ENCODE assay signal across 19 cellular contexts in genomic region chr19:28715157-28715556, GRCh38.
DNase-seq lines count a peak whose midpoint lies in the region; ATAC-seq lines count a peak whose summit lies in the region.
"Had no signal": no experiment of that assay in that cellular context is flagged by ENCODE, and none has a peak within 500 bp of the region (broad histone marks: within the 10 kb centered on the region; RNA-seq: fewer than 3 reads in every experiment).

No MANE protein-coding gene starts in this region.

- H3K4me3 Mint-ChIP-seq in natural killer cell treated with Interleukin-12 subunit alpha and Interleukin-12 subunit beta and Interleukin-15 and Interleukin-18, amount 100 ng/mL, for 72 hours: peak overlapping the region; percentile 58
- H3K4me3 Mint-ChIP-seq: CD4-positive, alpha-beta memory T cell had no signal

- ATAC-seq in natural killer cell treated with Interleukin-12 subunit alpha and Interleukin-12 subunit beta and Interleukin-15 and Interleukin-18, amount 100 ng/mL, for 72 hours: peak; percentile 88 to 94
- ATAC-seq in HG03354 (IDR thresholded peaks at IDR 0.05; ENCODE audit: poor library complexity, severe bottlenecking, unreplicated experiment) (no peak), HG02759 (IDR thresholded peaks at IDR 0.05; ENCODE audit: unreplicated experiment) (no peak)

- peaks cover 17 to 24% of the 10 kb centered on the region in 2 donors for H3K4me1 Mint-ChIP-seq in natural killer cell treated with Interleukin-12 subunit alpha and Interleukin-12 subunit beta and Interleukin-15 and Interleukin-18, amount 100 ng/mL, for 72 hours (ENCODE audit: low read depth in 2 of 2)
- H3K4me1 Mint-ChIP-seq: CD4-positive, alpha-beta memory T cell had no signal

- H3K36me3 Mint-ChIP-seq in natural killer cell treated with Interleukin-12 subunit alpha and Interleukin-12 subunit beta and Interleukin-15 and Interleukin-18, amount 100 ng/mL, for 72 hours: peaks cover 11% of the 10 kb centered on the region
- H3K36me3 Mint-ChIP-seq: CD4-positive, alpha-beta memory T cell had no signal

- peaks cover 25 to 30% of the 10 kb centered on the region in 2 donors for H3K27me3 Mint-ChIP-seq in natural killer cell treated with Interleukin-12 subunit alpha and Interleukin-12 subunit beta and Interleukin-15 and Interleukin-18, amount 100 ng/mL, for 72 hours

- H3K27ac Mint-ChIP-seq in natural killer cell treated with Interleukin-12 subunit alpha and Interleukin-12 subunit beta and Interleukin-15 and Interleukin-18, amount 100 ng/mL, for 72 hours: peak overlapping the region; percentile 40 to 72
- H3K27ac Mint-ChIP-seq: CD4-positive, alpha-beta memory T cell had no signal

- peak; percentile 68 for DNase-seq in NK-92 treated with Interleukin-12 subunit alpha and Interleukin-12 subunit beta, amount 100 ng/mL, for 24 hours (lab: John Stamatoyannopoulos, UW)
- DNase-seq in NK-92 (lab: John Stamatoyannopoulos, UW; ENCODE audit: unreplicated experiment) (no peak), MV-4-11 (lab: John Stamatoyannopoulos, UW) (peak; percentile 98), SKM-1 (lab: John Stamatoyannopoulos, UW; ENCODE audit: unreplicated experiment) (peak; percentile 81), activated gamma-delta T cell treated with Interleukin-2 at 50 U/mL for 16 hours (no peak)
- DNase-seq in natural killer cell treated with Interleukin-12 subunit alpha and Interleukin-12 subunit beta and Interleukin-15 and Interleukin-18, amount 100 ng/mL, for 72 hours (ENCODE audit: low spot score): peak; percentile 83
- DNase-seq: Caco-2; CD4-positive, alpha-beta memory T cell; DMS 273 treated with DMSO at 0.1 percent for 48 hours; DMS79 treated with DMSO at 0.1 percent for 48 hours; KG1; NCI-H1417; NCI-H187; NCI-H2107; NCI-H446 treated with DMSO at 0.1 percent for 48 hours; NCI-H69; Right ventricle myocardium superior had no signal

- no peaks in the 10 kb centered on the region for H3K9me3 Mint-ChIP-seq in natural killer cell treated with Interleukin-12 subunit alpha and Interleukin-12 subunit beta and Interleukin-15 and Interleukin-18, amount 100 ng/mL, for 72 hours

Comparison
In these comparisons a context has a peak if more than half of its experiments do, and no peak if none do; other contexts are left out.
1. DNase-seq: peak in NK-92 treated with Interleukin-12 subunit alpha and Interleukin-12 subunit beta, amount 100 ng/mL, for 24 hours (single experiment), MV-4-11 (single experiment), SKM-1 (single experiment) and natural killer cell treated with Interleukin-12 subunit alpha and Interleukin-12 subunit beta and Interleukin-15 and Interleukin-18, amount 100 ng/mL, for 72 hours (single experiment); none in NK-92 (single experiment) and activated gamma-delta T cell treated with Interleukin-2 at 50 U/mL for 16 hours (single experiment).
2. ATAC-seq: peak in natural killer cell treated with Interleukin-12 subunit alpha and Interleukin-12 subunit beta and Interleukin-15 and Interleukin-18, amount 100 ng/mL, for 72 hours (2 of 2); none in HG03354 (single experiment) and HG02759 (single experiment).